ENCODE assay signal across 9 cellular contexts in genomic region chr6:41938590-41938989, GRCh38. TPM values are rescaled to one million over a fixed set of nuclear protein-coding genes. Genes with fewer than 3 reads are reported as not detected.
A peak's percentile ranks its signal among the peaks of the same experiment; 100 is the strongest.
DNase-seq lines count a peak whose midpoint lies in the region; ATAC-seq lines count a peak whose summit lies in the region.
"Had no signal": no experiment of that assay in that cellular context is flagged by ENCODE, and none has a peak within 500 bp of the region (broad histone marks: within the 10 kb centered on the region; RNA-seq: fewer than 3 reads in every experiment).

No MANE protein-coding gene starts in this region.

- no peak for ATAC-seq in activated CD8-positive, alpha-beta memory T cell treated with anti-CD3 and anti-CD28 coated beads, Interleukin-2, amount 10 ng/mL, durations not matched to agents 7 days and 5 days
- no peak for ATAC-seq in HG03571 (IDR thresholded peaks at IDR 0.05; ENCODE audit: unreplicated experiment)

- intact Hi-C loops in activated T-helper 1 cell treated with anti-CD3 and anti-CD28 coated beads, Interleukin-12 subunit alpha, Interleukin-12 subunit beta, Interleukin-2, Interleukin-4 antibody, amounts not matched to agents 30 ng/mL and 10 ng/mL and 1 ng/mL, durations not matched to agents 14 hours and 24 hours and 36 hours (cut with micrococcal nuclease) = loop anchor here (5.0 kb wide), 1 partner anchor 279 kb away; the partner anchor contains the start of gene MRPS10

- peak overlapping the region; percentile 99 for H3K4me3 Mint-ChIP-seq in activated CD8-positive, alpha-beta memory T cell treated with anti-CD3 and anti-CD28 coated beads, Interleukin-2, amount 10 ng/mL, durations not matched to agents 7 days and 5 days
- H3K4me3 Mint-ChIP-seq in activated T-helper 1 cell treated with anti-CD3 and anti-CD28 coated beads, Interleukin-12 subunit alpha, Interleukin-12 subunit beta, Interleukin-2, Interleukin-4 antibody, amounts not matched to agents 30 ng/mL and 10 ng/mL and 1 ng/mL, durations not matched to agents 14 hours and 24 hours and 36 hours = peak overlapping the region; percentile 99

- CTCF ChIA-PET in activated CD8-positive, alpha-beta memory T cell treated with anti-CD3 and anti-CD28 coated beads, Interleukin-2, amount 10 ng/mL, durations not matched to agents 7 days and 5 days (lab: Charles Lee) = interaction anchor here (0.7 to 19.6 kb wide), 12 partner anchors 9 to 166 kb away, joined by 3 to 420 read pairs (median 6); partner anchors contain the start of genes BYSL, MED20, TAF8 and TOMM6

- H3K27me3 ChIP-seq in layer of hippocampus (ENCODE audit: control insufficient read depth, insufficient read depth, low read length) = no peaks in the 10 kb centered on the region

- H3K9me3 Mint-ChIP-seq in activated CD8-positive, alpha-beta memory T cell treated with anti-CD3 and anti-CD28 coated beads, Interleukin-2, amount 10 ng/mL, durations not matched to agents 7 days and 5 days (ENCODE audit: low read depth) = no peaks in the 10 kb centered on the region
- no peaks in the 10 kb centered on the region for H3K9me3 Mint-ChIP-seq in activated T-helper 1 cell treated with anti-CD3 and anti-CD28 coated beads, Interleukin-12 subunit alpha, Interleukin-12 subunit beta, Interleukin-2, Interleukin-4 antibody, amounts not matched to agents 30 ng/mL and 10 ng/mL and 1 ng/mL, durations not matched to agents 14 hours and 24 hours and 36 hours

- peaks cover 63% of the 10 kb centered on the region for H3K36me3 Mint-ChIP-seq in activated CD8-positive, alpha-beta memory T cell treated with anti-CD3 and anti-CD28 coated beads, Interleukin-2, amount 10 ng/mL, durations not matched to agents 7 days and 5 days
- peaks cover 48% of the 10 kb centered on the region for H3K36me3 Mint-ChIP-seq in activated T-helper 1 cell treated with anti-CD3 and anti-CD28 coated beads, Interleukin-12 subunit alpha, Interleukin-12 subunit beta, Interleukin-2, Interleukin-4 antibody, amounts not matched to agents 30 ng/mL and 10 ng/mL and 1 ng/mL, durations not matched to agents 14 hours and 24 hours and 36 hours (ENCODE audit: low read depth)

- H3K27ac Mint-ChIP-seq in activated CD8-positive, alpha-beta memory T cell treated with anti-CD3 and anti-CD28 coated beads, Interleukin-2, amount 10 ng/mL, durations not matched to agents 7 days and 5 days = peak overlapping the region; percentile 86
- H3K27ac Mint-ChIP-seq in activated T-helper 1 cell treated with anti-CD3 and anti-CD28 coated beads, Interleukin-12 subunit alpha, Interleukin-12 subunit beta, Interleukin-2, Interleukin-4 antibody, amounts not matched to agents 30 ng/mL and 10 ng/mL and 1 ng/mL, durations not matched to agents 14 hours and 24 hours and 36 hours = peak overlapping the region; percentile 94

- H3K27ac ChIP-seq in layer of hippocampus (ENCODE audit: low read depth, low read length) = peak overlapping the region; percentile 30
- peak overlapping the region; percentile 61 for H3K27ac ChIP-seq in temporal lobe (ENCODE audit: low read depth, low read length)

- peaks cover 63% of the 10 kb centered on the region for H3K4me1 Mint-ChIP-seq in activated CD8-positive, alpha-beta memory T cell treated with anti-CD3 and anti-CD28 coated beads, Interleukin-2, amount 10 ng/mL, durations not matched to agents 7 days and 5 days
- H3K4me1 Mint-ChIP-seq in activated T-helper 1 cell treated with anti-CD3 and anti-CD28 coated beads, Interleukin-12 subunit alpha, Interleukin-12 subunit beta, Interleukin-2, Interleukin-4 antibody, amounts not matched to agents 30 ng/mL and 10 ng/mL and 1 ng/mL, durations not matched to agents 14 hours and 24 hours and 36 hours (ENCODE audit: low read depth) = peaks cover 67% of the 10 kb centered on the region

- H3K27me3 Mint-ChIP-seq in activated CD8-positive, alpha-beta memory T cell treated with anti-CD3 and anti-CD28 coated beads, Interleukin-2, amount 10 ng/mL, durations not matched to agents 7 days and 5 days = no peaks in the 10 kb centered on the region
- no peaks in the 10 kb centered on the region for H3K27me3 Mint-ChIP-seq in activated T-helper 1 cell treated with anti-CD3 and anti-CD28 coated beads, Interleukin-12 subunit alpha, Interleukin-12 subunit beta, Interleukin-2, Interleukin-4 antibody, amounts not matched to agents 30 ng/mL and 10 ng/mL and 1 ng/mL, durations not matched to agents 14 hours and 24 hours and 36 hours (ENCODE audit: insufficient read depth)

- no peak for DNase-seq in activated CD8-positive, alpha-beta memory T cell treated with anti-CD3 and anti-CD28 coated beads, Interleukin-2, amount 10 ng/mL, durations not matched to agents 7 days and 5 days
- DNase-seq in activated CD8-positive, alpha-beta memory T cell treated with anti-CD3 and anti-CD28 coated beads for 24 hours = no peak
- DNase-seq in activated T-helper 1 cell treated with anti-CD3 and anti-CD28 coated beads, Interleukin-12 subunit alpha, Interleukin-12 subunit beta, Interleukin-2, Interleukin-4 antibody, amounts not matched to agents 30 ng/mL and 10 ng/mL and 1 ng/mL, durations not matched to agents 14 hours and 24 hours and 36 hours (ENCODE audit: low spot score) = no peak
- DNase-seq in stimulated activated CD4-positive, alpha-beta T cell treated with anti-CD3 and anti-CD28 coated beads, Interleukin-1b, Interleukin-23, amount 100 ng/mL, for 48 hours = no peak
- DNase-seq in ureter (ENCODE audit: low spot score) = no peak
- DNase-seq: trophoblast cell had no signal

RNA-seq across cellular contexts. Expression of gene CCND3, which starts 3.0 kb away (rescaled TPM):
- 100 to 1,000 TPM; 333 to 502 TPM for total RNA-seq in activated CD8-positive, alpha-beta memory T cell treated with anti-CD3 and anti-CD28 coated beads, Interleukin-2, amount 10 ng/mL, durations not matched to agents 7 days and 5 days
- 351 and 356 TPM in 2 replicates for total RNA-seq in activated T-helper 1 cell treated with anti-CD3 and anti-CD28 coated beads, Interleukin-12 subunit alpha, Interleukin-12 subunit beta, Interleukin-2, Interleukin-4 antibody, amounts not matched to agents 30 ng/mL and 10 ng/mL and 1 ng/mL, durations not matched to agents 14 hours and 24 hours and 36 hours
- total RNA-seq in temporal lobe (13.0 TPM), ureter (69.1 TPM)

RNA-seq across cellular contexts. Expression of gene BYSL, which starts 17.3 kb away (rescaled TPM):
- 10 to 100 TPM; 33.1 to 48.5 TPM for total RNA-seq in activated CD8-positive, alpha-beta memory T cell treated with anti-CD3 and anti-CD28 coated beads, Interleukin-2, amount 10 ng/mL, durations not matched to agents 7 days and 5 days
- total RNA-seq in activated T-helper 1 cell treated with anti-CD3 and anti-CD28 coated beads, Interleukin-12 subunit alpha, Interleukin-12 subunit beta, Interleukin-2, Interleukin-4 antibody, amounts not matched to agents 30 ng/mL and 10 ng/mL and 1 ng/mL, durations not matched to agents 14 hours and 24 hours and 36 hours = 82.9 and 88.5 TPM in 2 replicates
- total RNA-seq in temporal lobe = 11.6 TPM
- total RNA-seq in ureter = 24.6 TPM

RNA-seq across cellular contexts. Expression of gene MED20, which starts 17.7 kb away (rescaled TPM):
- 10 to 100 TPM; 21.9 to 25.6 TPM for total RNA-seq in activated CD8-positive, alpha-beta memory T cell treated with anti-CD3 and anti-CD28 coated beads, Interleukin-2, amount 10 ng/mL, durations not matched to agents 7 days and 5 days
- 19.0 and 23.8 TPM in 2 replicates for total RNA-seq in activated T-helper 1 cell treated with anti-CD3 and anti-CD28 coated beads, Interleukin-12 subunit alpha, Interleukin-12 subunit beta, Interleukin-2, Interleukin-4 antibody, amounts not matched to agents 30 ng/mL and 10 ng/mL and 1 ng/mL, durations not matched to agents 14 hours and 24 hours and 36 hours
- total RNA-seq in temporal lobe (13.3 TPM), ureter (23.8 TPM)

RNA-seq across cellular contexts. Expression of gene USP49, which starts 43.4 kb away (rescaled TPM):
- 1 to 10 TPM; 7.7 to 9.1 TPM for total RNA-seq in activated CD8-positive, alpha-beta memory T cell treated with anti-CD3 and anti-CD28 coated beads, Interleukin-2, amount 10 ng/mL, durations not matched to agents 7 days and 5 days
- total RNA-seq in activated T-helper 1 cell treated with anti-CD3 and anti-CD28 coated beads, Interleukin-12 subunit alpha, Interleukin-12 subunit beta, Interleukin-2, Interleukin-4 antibody, amounts not matched to agents 30 ng/mL and 10 ng/mL and 1 ng/mL, durations not matched to agents 14 hours and 24 hours and 36 hours = 4.8 and 5.3 TPM in 2 replicates
- total RNA-seq in temporal lobe (14.5 TPM), ureter (6.0 TPM)
